ENCODE assay signal across 10 cellular contexts in the genomic region with DNA sequence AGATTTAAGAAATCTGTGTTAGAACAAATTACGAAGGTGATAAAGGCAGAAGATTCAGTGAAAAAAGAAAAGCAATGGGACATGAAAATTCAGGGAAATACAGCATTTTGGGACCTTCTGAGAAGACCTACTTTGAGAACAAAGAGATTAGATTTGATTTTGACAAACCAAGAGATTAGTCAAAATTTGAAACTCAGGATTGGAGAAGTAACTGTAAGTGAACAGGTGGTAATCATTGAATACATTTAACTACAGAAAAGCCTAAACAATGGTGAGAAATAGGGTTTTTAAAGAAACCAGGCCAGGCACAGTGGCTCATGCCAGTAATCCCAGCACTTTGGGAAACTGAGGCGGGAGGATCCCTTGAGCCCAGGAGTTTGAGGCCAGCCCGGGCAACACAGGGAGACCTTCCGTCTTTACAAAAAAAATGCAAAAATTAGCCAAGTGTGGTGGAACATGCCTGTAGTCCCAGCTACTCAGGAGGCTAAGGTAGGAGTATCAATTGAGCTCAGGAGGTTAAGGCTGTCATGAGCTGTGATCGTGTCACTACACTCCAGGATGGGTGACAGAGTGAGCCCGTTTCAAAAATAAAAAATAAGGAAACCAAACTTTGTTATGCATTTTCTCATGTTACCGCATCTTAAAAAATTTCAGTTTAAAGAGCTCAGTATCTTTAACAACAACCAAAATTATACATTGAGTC. TPM values are rescaled to one million over a fixed set of nuclear protein-coding genes. Genes with fewer than 3 reads are reported as not detected.
A peak's percentile ranks its signal among the peaks of the same experiment; 100 is the strongest.
DNase-seq lines count a peak whose midpoint lies in the region; ATAC-seq and TF ChIP-seq lines count a peak whose summit lies in the region.
"Had no signal": no experiment of that assay in that cellular context is flagged by ENCODE, and none has a peak within 500 bp of the region (broad histone marks: within the 10 kb centered on the region; RNA-seq: fewer than 3 reads in every experiment).

No MANE protein-coding gene starts in this region.

- H2AFZ ChIP-seq in mammary epithelial cell (ENCODE audit: low read depth, low read length) = peak overlapping the region; percentile 7

- H3K4me2 ChIP-seq in mammary epithelial cell (ENCODE audit: insufficient read depth, low read depth, low read length) = peak overlapping the region; percentile 77

- H3K27me3 ChIP-seq in mammary epithelial cell (ENCODE audit: insufficient read depth, low read length) (no peaks in the 10 kb centered on the region), thyroid gland (no peaks in the 10 kb centered on the region)

- H3K9me3 Mint-ChIP-seq in activated T-cell treated with anti-CD3 and anti-CD28 coated beads, Interleukin-2, amount 50 U/mL, for 72 hours = no peaks in the 10 kb centered on the region
- H3K9me3 Mint-ChIP-seq: activated naive CD4-positive, alpha-beta T cell treated with anti-CD3 and anti-CD28 coated beads, Interleukin-2, amount 50 U/mL, for 72 hours had no signal

- H3K4me3 Mint-ChIP-seq in activated T-cell treated with anti-CD3 and anti-CD28 coated beads, Interleukin-2, amount 50 U/mL, for 72 hours = peak overlapping the region; percentile 10 to 36

- in situ Hi-C loops in mammary epithelial cell (cut with MboI; ENCODE audit: low sequenced_read_pairs in 2 of 2) = no loop called here

- TF ChIP-seq POLR2A in thyroid gland (IDR thresholded peaks at IDR 0.05) = no peak

- H3K4me1 Mint-ChIP-seq in activated T-cell treated with anti-CD3 and anti-CD28 coated beads, Interleukin-2, amount 50 U/mL, for 72 hours (ENCODE audit: low read depth) = peaks cover 19% of the 10 kb centered on the region

- TF ChIP-seq CTCF in mammary epithelial cell (conservative IDR thresholded peaks at IDR 0.05 in 1 of 2, IDR thresholded peaks at IDR 0.05 in 1 of 2; ENCODE audit: extremely low read depth in 1 of 2, insufficient read depth in 1 of 2, low read depth in 1 of 2, low read length in 2 of 2) (no peak), thyroid gland (IDR thresholded peaks at IDR 0.05) (no peak)

- H3K4me1 ChIP-seq in mammary epithelial cell (ENCODE audit: insufficient read depth, low read length) (peaks cover 34% of the 10 kb centered on the region), thyroid gland (peaks cover 10% of the 10 kb centered on the region in 2 donors)

- H3K36me3 ChIP-seq in mammary epithelial cell (ENCODE audit: insufficient read depth, low read length) (no peaks in the 10 kb centered on the region), thyroid gland (no peaks in the 10 kb centered on the region)

- H3K4me3 ChIP-seq in mammary epithelial cell (replicated peaks in 1 of 3; ENCODE audit: insufficient read depth in 1 of 3, low read depth in 2 of 3, low read length in 3 of 3) (no peak overlapping the region), thyroid gland (replicated peaks in 1 of 3) (no peak overlapping the region)

- peak overlapping the region; percentile 43 for H3K9ac ChIP-seq in mammary epithelial cell (ENCODE audit: insufficient read depth, low read length)

- TSS peak; percentile 75 for BruUV-seq in mammary epithelial cell (replicated peaks; lab: Mats Ljungman, UMichigan)

- ATAC-seq in activated T-cell treated with anti-CD3 and anti-CD28 coated beads, Interleukin-2, amount 50 U/mL, for 72 hours (replicated peaks in 1 of 2) = no peak
- ATAC-seq in HG03159 (IDR thresholded peaks at IDR 0.05; ENCODE audit: unreplicated experiment) = peak; percentile 13
- ATAC-seq: activated naive CD4-positive, alpha-beta T cell treated with anti-CD3 and anti-CD28 coated beads, Interleukin-2, amount 50 U/mL, for 72 hours had no signal

- H3K9me3 ChIP-seq in mammary epithelial cell (replicated peaks; ENCODE audit: insufficient read depth, low read length) (no peaks in the 10 kb centered on the region), thyroid gland (no peaks in the 10 kb centered on the region)

- dilution Hi-C loops in mammary epithelial cell (cut with HindIII; ENCODE audit: low sequenced_read_pairs) = no loop called here

- intact Hi-C loops in mammary epithelial cell (cut with micrococcal nuclease) = loop anchor here (1.0 kb wide), 1 partner anchor 9 kb away; a partner anchor contains a TSS
- intact Hi-C loops in thyroid gland (cut with DNase I) = no loop called here

- H3K27ac ChIP-seq in mammary epithelial cell (ENCODE audit: insufficient read depth, low read depth, low read length) (peak overlapping the region; percentile 90), thyroid gland (peak overlapping the region in 2 of 3 donors; percentile 10 to 57)

- 25% methylated on average over 7 of the region's 7 CpGs for WGBS in mammary epithelial cell (ENCODE audit: low coverage, missing lambda C conversion rate)
- 86 to 90% methylated on average over 7 of the region's 7 CpGs for WGBS in thyroid gland, 2 donors

- H3K27ac Mint-ChIP-seq in activated T-cell treated with anti-CD3 and anti-CD28 coated beads, Interleukin-2, amount 50 U/mL, for 72 hours = no peak overlapping the region

- no peak for DNase-seq in activated T-cell treated with anti-CD3 and anti-CD28 coated beads, Interleukin-2, amount 50 U/mL, for 72 hours
- no peak for DNase-seq in activated T-cell treated with anti-CD3 and anti-CD28 coated beads, Interleukin-2, amount 50 U/mL, for 48 hours
- DNase-seq in mammary epithelial cell (no peak), thyroid gland (no peak), GF-D8 (lab: John Stamatoyannopoulos, UW) (no peak), HCEC 1CT (no peak), NCI-H146 treated with DMSO at 0.1 percent for 48 hours (lab: John Stamatoyannopoulos, UW; ENCODE audit: unreplicated experiment) (no peak)
- DNase-seq: erythroblast had no signal

- CTCF ChIA-PET in mammary epithelial cell (lab: Charles Lee; ENCODE audit: low non-redundant PET) = interaction anchor here (0.6 kb wide), 1 partner anchor 10 kb away, joined by 27 read pairs; no protein-coding TSS in a partner anchor

- no peaks in the 10 kb centered on the region for H4K20me1 ChIP-seq in mammary epithelial cell (ENCODE audit: insufficient read depth, low read length)

- no peaks in the 10 kb centered on the region for H3K27me3 Mint-ChIP-seq in activated T-cell treated with anti-CD3 and anti-CD28 coated beads, Interleukin-2, amount 50 U/mL, for 72 hours (ENCODE audit: low read depth)

- no peaks in the 10 kb centered on the region for H3K79me2 ChIP-seq in mammary epithelial cell (ENCODE audit: insufficient read depth, low read length)

- H3K36me3 Mint-ChIP-seq in activated T-cell treated with anti-CD3 and anti-CD28 coated beads, Interleukin-2, amount 50 U/mL, for 72 hours (ENCODE audit: insufficient read depth in 2 of 2) = no peaks in the 10 kb centered on the region
- H3K36me3 Mint-ChIP-seq: activated naive CD4-positive, alpha-beta T cell treated with anti-CD3 and anti-CD28 coated beads, Interleukin-2, amount 50 U/mL, for 72 hours had no signal

RNA-seq across cellular contexts. Expression of a gene that starts 8.9 kb away (rescaled TPM):
- total RNA-seq in activated T-cell treated with anti-CD3 and anti-CD28 coated beads, Interleukin-2, amount 50 U/mL, for 72 hours = 10 to 100 TPM in 1 of 2 donors, 1 to 10 TPM in 1; 9.4 to 12.4 TPM
- total RNA-seq in mammary epithelial cell (10 to 100 TPM; 53.3 to 63.5 TPM), thyroid gland (10 to 100 TPM; 40.2 to 72.4 (median 48.6) TPM)
- polyA plus RNA-seq in mammary epithelial cell = 23.6 TPM
- polyA minus RNA-seq in mammary epithelial cell = 25.5 TPM
